Comparison of ENCODE assay signal across 21 cellular contexts in the genomic region with DNA sequence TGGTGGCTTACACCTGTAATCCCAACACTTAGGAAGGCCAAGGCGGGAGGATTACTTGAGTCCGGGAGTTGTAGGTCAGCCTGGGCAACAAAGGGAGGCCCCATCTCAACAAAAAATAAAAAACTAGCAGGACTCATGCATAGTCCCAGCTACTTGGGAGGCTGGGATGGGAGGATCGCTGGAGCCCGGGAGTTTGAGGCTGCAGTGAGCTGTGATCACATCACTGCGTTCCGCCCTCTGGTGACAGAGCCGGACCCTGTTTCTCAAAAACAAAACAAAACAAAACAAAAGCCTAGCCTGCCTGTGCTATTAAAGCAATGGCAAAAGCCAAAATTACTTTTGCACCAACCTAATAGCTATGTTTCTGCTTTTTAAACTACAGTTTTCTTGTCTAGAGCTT. TPM values are rescaled to one million over a fixed set of nuclear protein-coding genes. Genes with fewer than 3 reads are reported as not detected.
DNase-seq lines count a peak whose midpoint lies in the region; ATAC-seq, FAIRE-seq and TF ChIP-seq lines count a peak whose summit lies in the region.
"Had no signal": no experiment of that assay in that cellular context is flagged by ENCODE, and none has a peak within 500 bp of the region (broad histone marks: within the 10 kb centered on the region; RNA-seq: fewer than 3 reads in every experiment).

No MANE protein-coding gene starts in this region.

- H3K9me3 ChIP-seq in naive thymus-derived CD4-positive, alpha-beta T cell (ENCODE audit: control insufficient read depth in 2 of 3, low read length in 3 of 3): no peaks in the 10 kb centered on the region
- H3K9me3 ChIP-seq in small intestine (ENCODE audit: control insufficient read depth, low read depth): no peaks in the 10 kb centered on the region
- no peaks in the 10 kb centered on the region for H3K9me3 ChIP-seq in GM23248 (ENCODE audit: low read depth)
- H3K9me3 ChIP-seq: colonic mucosa, thoracic aorta had no signal

- intact Hi-C loops in activated CD4-positive, alpha-beta T cell treated with anti-CD3 and anti-CD28 coated beads, Interleukin-2, amount 10 ng/mL, durations not matched to agents 24 days and 14 days (cut with micrococcal nuclease): no loop called here
- intact Hi-C loops in naive thymus-derived CD4-positive, alpha-beta T cell (cut with micrococcal nuclease): loop anchor here (1.0 to 2.0 kb wide), 4 partner anchors 17 to 109 kb away; partner anchors contain the start of genes COG4 (in 2 of the 2), SF3B3 (in 2 of the 2) and ST3GAL2 (in 1 of the 2)

- no peak overlapping the region for H3K27ac Mint-ChIP-seq in activated CD4-positive, alpha-beta T cell treated with anti-CD3 and anti-CD28 coated beads, Interleukin-2, amount 10 ng/mL, durations not matched to agents 24 days and 14 days
- H3K27ac Mint-ChIP-seq in activated T-helper 17 cell treated with anti-CD3 and anti-CD28 coated beads, Interleukin-2, amount 50 U/mL, for 72 hours: no peak overlapping the region
- peak overlapping the region in 4 of 9 donors; percentile 5 to 62 (median 36) for H3K27ac Mint-ChIP-seq in naive thymus-derived CD4-positive, alpha-beta T cell

- FAIRE-seq in small intestine (lab: Jason Lieb, UNC): no peak
- FAIRE-seq: GM18507, GM19239 had no signal

- in situ Hi-C loops in GM23248 (cut with MboI): no loop called here

- H3K4me3 Mint-ChIP-seq in activated CD4-positive, alpha-beta T cell treated with anti-CD3 and anti-CD28 coated beads, Interleukin-2, amount 10 ng/mL, durations not matched to agents 24 days and 14 days: peak overlapping the region; percentile 7
- peak overlapping the region; percentile 9 for H3K4me3 Mint-ChIP-seq in activated T-helper 17 cell treated with anti-CD3 and anti-CD28 coated beads, Interleukin-2, amount 50 U/mL, for 72 hours
- peak overlapping the region; percentile 12 to 95 (median 93) for H3K4me3 Mint-ChIP-seq in naive thymus-derived CD4-positive, alpha-beta T cell

- H3K9me3 Mint-ChIP-seq in activated CD4-positive, alpha-beta T cell treated with anti-CD3 and anti-CD28 coated beads, Interleukin-2, amount 10 ng/mL, durations not matched to agents 24 days and 14 days: no peaks in the 10 kb centered on the region
- no peaks in the 10 kb centered on the region for H3K9me3 Mint-ChIP-seq in activated T-helper 17 cell treated with anti-CD3 and anti-CD28 coated beads, Interleukin-2, amount 50 U/mL, for 72 hours
- H3K9me3 Mint-ChIP-seq in naive thymus-derived CD4-positive, alpha-beta T cell: no peaks in the 10 kb centered on the region

- H3K27me3 Mint-ChIP-seq in activated CD4-positive, alpha-beta T cell treated with anti-CD3 and anti-CD28 coated beads, Interleukin-2, amount 10 ng/mL, durations not matched to agents 24 days and 14 days: no peaks in the 10 kb centered on the region
- H3K27me3 Mint-ChIP-seq in activated T-helper 17 cell treated with anti-CD3 and anti-CD28 coated beads, Interleukin-2, amount 50 U/mL, for 72 hours: no peaks in the 10 kb centered on the region
- no peaks in the 10 kb centered on the region for H3K27me3 Mint-ChIP-seq in naive thymus-derived CD4-positive, alpha-beta T cell

- H3K4me2 ChIP-seq in GM23248 (ENCODE audit: unreplicated experiment): no peak overlapping the region

- CTCF ChIA-PET in naive thymus-derived CD4-positive, alpha-beta T cell (lab: Charles Lee): interaction anchor here (0.5 to 1.1 kb wide), 4 partner anchors 24 to 96 kb away, joined by 3 to 4 read pairs (median 3); no protein-coding TSS in a partner anchor

- TF ChIP-seq CTCF in GM10266 (IDR thresholded peaks at IDR 0.05; ENCODE audit: control insufficient read depth, insufficient read depth, low read depth, missing control alignments) (peak; percentile 10), foreskin fibroblast (IDR thresholded peaks at IDR 0.05; ENCODE audit: low read depth, low read length) (no peak)

- 87 to 93% (median 89%) methylated on average over 7 of the region's 7 CpGs for WGBS in small intestine, 3 donors
- 69 to 73% methylated on average over 7 of the region's 7 CpGs for WGBS in GM23248 (ENCODE audit: low coverage in 1 of 2, low lambda C conversion rate in 2 of 2, missing lambda C conversion rate in 2 of 2), 2 experiments

- no peaks in the 10 kb centered on the region for H3K36me3 Mint-ChIP-seq in activated CD4-positive, alpha-beta T cell treated with anti-CD3 and anti-CD28 coated beads, Interleukin-2, amount 10 ng/mL, durations not matched to agents 24 days and 14 days (ENCODE audit: low read depth)
- H3K36me3 Mint-ChIP-seq in activated T-helper 17 cell treated with anti-CD3 and anti-CD28 coated beads, Interleukin-2, amount 50 U/mL, for 72 hours (ENCODE audit: low read depth): no peaks in the 10 kb centered on the region
- no peaks in the 10 kb centered on the region for H3K36me3 Mint-ChIP-seq in naive thymus-derived CD4-positive, alpha-beta T cell

- no peak for ATAC-seq in activated T-helper 17 cell treated with anti-CD3 and anti-CD28 coated beads, Interleukin-2, amount 50 U/mL, for 72 hours (replicated peaks)
- ATAC-seq in naive thymus-derived CD4-positive, alpha-beta T cell: no peak
- ATAC-seq: left cardiac atrium had no signal

- no peaks in the 10 kb centered on the region for H3K79me2 ChIP-seq in GM23248 (ENCODE audit: insufficient read depth)

- no peak overlapping the region for H3K4me3 ChIP-seq in naive thymus-derived CD4-positive, alpha-beta T cell (ENCODE audit: low read length)
- H3K4me3 ChIP-seq in small intestine (ENCODE audit: low read depth in 1 of 2, low read length in 2 of 2): no peak overlapping the region
- H3K4me3 ChIP-seq in GM23248: no peak overlapping the region
- no peak overlapping the region for H3K4me3 ChIP-seq in foreskin fibroblast (ENCODE audit: low read depth in 1 of 2, low read length in 2 of 2)

- H3K4me1 Mint-ChIP-seq in activated CD4-positive, alpha-beta T cell treated with anti-CD3 and anti-CD28 coated beads, Interleukin-2, amount 10 ng/mL, durations not matched to agents 24 days and 14 days: peaks cover 14% of the 10 kb centered on the region
- H3K4me1 Mint-ChIP-seq in activated T-helper 17 cell treated with anti-CD3 and anti-CD28 coated beads, Interleukin-2, amount 50 U/mL, for 72 hours: peaks cover 6% of the 10 kb centered on the region
- H3K4me1 Mint-ChIP-seq in naive thymus-derived CD4-positive, alpha-beta T cell: peaks cover 6 to 40% (median 31%) of the 10 kb centered on the region in 7 donors

- H3F3A ChIP-seq in GM23248 (ENCODE audit: insufficient read depth): no peaks in the 10 kb centered on the region

- H4K20me1 ChIP-seq in GM23248 (ENCODE audit: insufficient read depth): no peaks in the 10 kb centered on the region

- no peaks in the 10 kb centered on the region for H3K9me2 ChIP-seq in GM23248 (ENCODE audit: insufficient read depth)

- POLR2A ChIA-PET in naive thymus-derived CD4-positive, alpha-beta T cell (lab: Charles Lee): interaction anchor here (1.0 to 1.4 kb wide), 2 partner anchors 75 to 76 kb away, joined by 3 to 5 read pairs; no protein-coding TSS in a partner anchor

- no peak overlapping the region for H3K9ac ChIP-seq in GM23248

- H3K27me3 ChIP-seq in naive thymus-derived CD4-positive, alpha-beta T cell (ENCODE audit: control insufficient read depth in 2 of 2, insufficient read depth in 2 of 2, low read length in 2 of 2): no peaks in the 10 kb centered on the region
- H3K27me3 ChIP-seq in small intestine (ENCODE audit: control insufficient read depth in 2 of 2, insufficient read depth in 2 of 2, low read length in 2 of 2): no peaks in the 10 kb centered on the region
- H3K27me3 ChIP-seq in GM23248 (replicated peaks; ENCODE audit: insufficient read depth): no peaks in the 10 kb centered on the region
- H3K27me3 ChIP-seq: colonic mucosa had no signal

- peaks cover 0 to 9% (median 0%) of the 10 kb centered on the region in 3 experiments for H3K36me3 ChIP-seq in naive thymus-derived CD4-positive, alpha-beta T cell (ENCODE audit: control insufficient read depth in 2 of 3, insufficient read depth in 3 of 3, low read length in 3 of 3)
- H3K36me3 ChIP-seq in small intestine (ENCODE audit: control insufficient read depth in 2 of 2, insufficient read depth in 2 of 2, low read length in 2 of 2) (no peaks in the 10 kb centered on the region), GM23248 (ENCODE audit: low read depth) (no peaks in the 10 kb centered on the region)
- H3K36me3 ChIP-seq: colonic mucosa, thoracic aorta had no signal

- peaks cover 8 to 12% of the 10 kb centered on the region in 2 donors for H3K4me1 ChIP-seq in naive thymus-derived CD4-positive, alpha-beta T cell (ENCODE audit: control insufficient read depth in 2 of 2, insufficient read depth in 2 of 2, low read length in 2 of 2)
- H3K4me1 ChIP-seq in small intestine (ENCODE audit: control insufficient read depth in 2 of 2, insufficient read depth in 1 of 2, low read depth in 1 of 2, low read length in 1 of 2): peaks cover 2 to 5% of the 10 kb centered on the region in 2 donors
- H3K4me1 ChIP-seq in GM23248 (ENCODE audit: insufficient read depth): peaks cover 7% of the 10 kb centered on the region; the same call in 1 of the 2 replicates
- H3K4me1 ChIP-seq: colonic mucosa had no signal

- H2AFZ ChIP-seq in GM23248: no peak overlapping the region

- no peak for DNase-seq in activated CD4-positive, alpha-beta T cell treated with anti-CD3 and anti-CD28 coated beads, Interleukin-2, amount 10 ng/mL, durations not matched to agents 24 days and 14 days
- DNase-seq in activated CD4-positive, alpha-beta T cell treated with anti-CD3 and anti-CD28 coated beads, Interleukin-2, amount 50 U/mL, for 48 hours: no peak
- no peak for DNase-seq in GM10266 (ENCODE audit: extremely low spot score)
- DNase-seq in naive thymus-derived CD4-positive, alpha-beta T cell: no peak
- DNase-seq in small intestine: no peak
- DNase-seq in GM23248: no peak
- no peak for DNase-seq in foreskin fibroblast
- DNase-seq: activated CD8-positive, alpha-beta memory T cell treated with anti-CD3 and anti-CD28 coated beads, Interleukin-2, amount 50 U/mL, for 4 hours; colonic mucosa; GDM1; hippocampal formation; left cardiac atrium; NCI-H1436 treated with DMSO at 0.1 percent for 48 hours; NCI-H2227 treated with DMSO at 0.1 percent for 48 hours; retina; stimulated activated CD4-positive, alpha-beta T cell treated with anti-CD3 and anti-CD28 coated beads, Interleukin-2, amount 100 ng/mL, for 24 hours; stimulated activated CD8-positive, alpha-beta memory T cell treated with anti-CD3 and anti-CD28 coated beads, Interleukin-4, amount 100 ng/mL, for 48 hours had no signal

- H3K27ac ChIP-seq in naive thymus-derived CD4-positive, alpha-beta T cell (ENCODE audit: low read depth, low read length): no peak overlapping the region
- H3K27ac ChIP-seq in small intestine (ENCODE audit: low read depth in 1 of 2, low read length in 1 of 2) (no peak overlapping the region), GM23248 (no peak overlapping the region)
- H3K27ac ChIP-seq: thoracic aorta had no signal

RNA-seq across cellular contexts. Expression of gene FCSK, which starts 1.5 kb away (rescaled TPM):
- 19.6 and 24.4 TPM in 2 replicates for total RNA-seq in activated CD4-positive, alpha-beta T cell treated with anti-CD3 and anti-CD28 coated beads, Interleukin-2, amount 10 ng/mL, durations not matched to agents 24 days and 14 days
- 10 to 100 TPM in 1 of 2 donors, 1 to 10 TPM in 1; 8.2 to 13.9 TPM for total RNA-seq in activated T-helper 17 cell treated with anti-CD3 and anti-CD28 coated beads, Interleukin-2, amount 50 U/mL, for 72 hours
- total RNA-seq in naive thymus-derived CD4-positive, alpha-beta T cell: 10 to 100 TPM; 23.7 to 45.2 (median 36.7) TPM
- polyA plus RNA-seq in naive thymus-derived CD4-positive, alpha-beta T cell: 10 to 100 TPM in 1 of 2 donors, 1 to 10 TPM in 1; 7.5 to 10.3 TPM
- polyA plus RNA-seq in small intestine (10 to 100 TPM; 19.6 to 26.8 (median 21.9) TPM), GM23248 (2016; fragmentation: Nextera tagmentation; extraction: Ambion mirVana) (2.2 and 2.6 TPM in 2 replicates)
- 6.1 and 6.8 TPM in 2 replicates for total RNA-seq in GM23248 (2014; rRNA removed; shearing (Covaris generic))

RNA-seq across cellular contexts. Expression of gene ST3GAL2, which starts 17.0 kb away (rescaled TPM):
- total RNA-seq in activated CD4-positive, alpha-beta T cell treated with anti-CD3 and anti-CD28 coated beads, Interleukin-2, amount 10 ng/mL, durations not matched to agents 24 days and 14 days: 27.9 and 37.0 TPM in 2 replicates
- total RNA-seq in activated T-helper 17 cell treated with anti-CD3 and anti-CD28 coated beads, Interleukin-2, amount 50 U/mL, for 72 hours: 10 to 100 TPM; 14.5 to 18.6 TPM
- total RNA-seq in naive thymus-derived CD4-positive, alpha-beta T cell: 10 to 100 TPM; 16.6 to 35.9 (median 30.4) TPM
- polyA plus RNA-seq in naive thymus-derived CD4-positive, alpha-beta T cell: 10 to 100 TPM; 11.3 to 22.5 TPM
- 1 to 10 TPM; 5.6 to 9.1 (median 7.6) TPM for polyA plus RNA-seq in small intestine
- 28.8 and 32.5 TPM in 2 replicates for total RNA-seq in GM23248 (2014; rRNA removed; shearing (Covaris generic))
- polyA plus RNA-seq in GM23248 (2016; fragmentation: Nextera tagmentation; extraction: Ambion mirVana): 10.8 and 13.3 TPM in 2 replicates

Comparison
In these comparisons a context has a peak if more than half of its experiments do, and no peak if none do; other contexts are left out.
1. H3K4me3 Mint-ChIP-seq: peak in every context shown above with its lines; median percentile 93 in naive thymus-derived CD4-positive, alpha-beta T cell; 9 in activated T-helper 17 cell treated with anti-CD3 and anti-CD28 coated beads, Interleukin-2, amount 50 U/mL, for 72 hours; 7 in activated CD4-positive, alpha-beta T cell treated with anti-CD3 and anti-CD28 coated beads, Interleukin-2, amount 10 ng/mL, durations not matched to agents 24 days and 14 days.